ENCODE assay signal across 22 cellular contexts in genomic region chr6:20838113-20838512, GRCh38.
"Had no signal": no experiment of that assay in that cellular context is flagged by ENCODE, and none has a peak within 500 bp of the region (broad histone marks: within the 10 kb centered on the region; RNA-seq: fewer than 3 reads in every experiment).

No MANE protein-coding gene starts in this region.

- FAIRE-seq: islet of Langerhans had no signal

- H3K9me3 ChIP-seq: heart left ventricle, neutrophil, psoas muscle, right lobe of liver, suprapubic skin, thyroid gland, uterus had no signal

- DNase-seq: effector CD4-positive, alpha-beta T cell; endodermal cell; foreskin melanocyte; heart left ventricle; hippocampal formation; kidney glomerular epithelial cell; mammary epithelial cell; naive thymus-derived CD8-positive, alpha-beta T cell; psoas muscle; retina; right lobe of liver; stimulated activated CD4-positive, alpha-beta T cell treated with anti-CD3 and anti-CD28 coated beads, Interleukin-4, amount 100 ng/mL, for 1 hour; stimulated activated CD8-positive, alpha-beta memory T cell treated with anti-CD3 and anti-CD28 coated beads, Interleukin-4, amount 100 ng/mL, for 48 hours; stimulated activated naive CD8-positive, alpha-beta T cell treated with anti-CD3 and anti-CD28 coated beads, Interleukin-15, Interleukin-2, amounts not matched to agents 100 U/mL and 50 U/mL, for 24 hours; thyroid gland; uterus had no signal

- H3K27me3 ChIP-seq: heart left ventricle, neutrophil, right lobe of liver, suprapubic skin, thyroid gland, uterus had no signal

- H3K4me1 ChIP-seq: psoas muscle, right lobe of liver, thyroid gland, uterus had no signal

- H3K36me3 Mint-ChIP-seq: type B pancreatic cell had no signal

- H3K9me3 Mint-ChIP-seq: endodermal cell; stimulated activated effector memory CD8-positive, alpha-beta T cell treated with anti-CD3 and anti-CD28 coated beads, Interleukin-12 subunit alpha, Interleukin-12 subunit beta, amount 100 ng/mL, for 72 hours; type B pancreatic cell had no signal

- H3K36me3 ChIP-seq: heart left ventricle, neutrophil, right lobe of liver, suprapubic skin, thyroid gland, uterus had no signal

- H3K4me3 ChIP-seq: heart left ventricle, psoas muscle, right lobe of liver, suprapubic skin, thyroid gland, uterus had no signal

- ATAC-seq: heart left ventricle; left lobe of liver; naive thymus-derived CD8-positive, alpha-beta T cell; psoas muscle; right lobe of liver; stimulated activated effector memory CD8-positive, alpha-beta T cell treated with anti-CD3 and anti-CD28 coated beads, Interleukin-12 subunit alpha, Interleukin-12 subunit beta, amount 100 ng/mL, for 72 hours; stimulated activated naive CD8-positive, alpha-beta T cell treated with anti-CD3 and anti-CD28 coated beads, Interleukin-15, Interleukin-2, amounts not matched to agents 100 U/mL and 50 U/mL, for 24 hours had no signal

- H3K4me3 Mint-ChIP-seq: endodermal cell; stimulated activated effector memory CD8-positive, alpha-beta T cell treated with anti-CD3 and anti-CD28 coated beads, Interleukin-12 subunit alpha, Interleukin-12 subunit beta, amount 100 ng/mL, for 72 hours; type B pancreatic cell had no signal

- H3K27ac Mint-ChIP-seq: endodermal cell; stimulated activated effector memory CD8-positive, alpha-beta T cell treated with anti-CD3 and anti-CD28 coated beads, Interleukin-12 subunit alpha, Interleukin-12 subunit beta, amount 100 ng/mL, for 72 hours; type B pancreatic cell had no signal

- H3K27me3 Mint-ChIP-seq: naive thymus-derived CD8-positive, alpha-beta T cell; type B pancreatic cell had no signal

- H3K27ac ChIP-seq: heart left ventricle, neutrophil, psoas muscle, right lobe of liver, suprapubic skin, thyroid gland, uterus had no signal
